1 cellular context compared by ENCODE assay signal in the genomic region with DNA sequence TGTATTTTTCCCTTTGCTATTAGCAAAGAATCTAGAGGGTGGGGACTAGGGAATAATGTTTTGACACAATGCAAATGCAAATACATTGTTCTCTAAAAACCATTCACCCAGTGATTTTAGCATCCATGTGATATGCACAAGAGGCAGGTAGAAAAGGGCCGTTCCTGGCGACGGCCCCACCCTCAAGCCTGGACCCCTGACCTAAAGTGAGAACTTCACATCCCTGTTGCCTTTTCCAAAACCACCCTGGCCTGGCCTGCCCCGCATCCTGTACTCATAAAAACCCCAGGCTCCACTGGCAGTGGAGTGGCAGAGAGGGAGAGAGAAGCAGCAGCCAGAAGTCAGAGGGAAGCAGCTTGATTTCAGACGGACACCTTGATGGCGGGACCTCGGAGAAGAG.
TF ChIP-seq lines count a peak whose summit lies in the region.

No MANE protein-coding gene starts in this region.

TF ChIP-seq in HepG2, 621 proteins besides CTCF, POLR2A, EP300 and RAD21 (continued from another document):
- TF ChIP-seq, protein P1, sequence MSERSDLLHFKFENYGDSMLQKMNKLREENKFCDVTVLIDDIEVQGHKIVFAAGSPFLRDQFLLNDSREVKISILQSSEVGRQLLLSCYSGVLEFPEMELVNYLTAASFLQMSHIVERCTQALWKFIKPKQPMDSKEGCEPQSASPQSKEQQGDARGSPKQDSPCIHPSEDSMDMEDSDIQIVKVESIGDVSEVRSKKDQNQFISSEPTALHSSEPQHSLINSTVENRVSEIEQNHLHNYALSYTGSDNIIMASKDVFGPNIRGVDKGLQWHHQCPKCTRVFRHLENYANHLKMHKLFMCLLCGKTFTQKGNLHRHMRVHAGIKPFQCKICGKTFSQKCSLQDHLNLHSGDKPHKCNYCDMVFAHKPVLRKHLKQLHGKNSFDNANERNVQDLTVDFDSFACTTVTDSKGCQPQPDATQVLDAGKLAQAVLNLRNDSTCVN (CRISPR knock-in tag; IDR thresholded peaks at IDR 0.05; ENCODE audit: borderline replicate concordance), result no peak
TF ChIP-seq in HepG2: peak in this region for 2.
